Comparison of ENCODE assay signal across 14 cellular contexts in genomic region chr19:38276942-38277517, GRCh38. TPM values are rescaled to one million over a fixed set of nuclear protein-coding genes. Genes with fewer than 3 reads are reported as not detected.
DNase-seq lines count a peak whose midpoint lies in the region; ATAC-seq and TF ChIP-seq lines count a peak whose summit lies in the region.
"Had no signal": no experiment of that assay in that cellular context is flagged by ENCODE, and none has a peak within 500 bp of the region (broad histone marks: within the 10 kb centered on the region; RNA-seq: fewer than 3 reads in every experiment).

No MANE protein-coding gene starts in this region.

- DNase-seq in cardiac muscle cell (ENCODE audit: low read depth in 1 of 2, low spot score in 1 of 2) = no peak
- DNase-seq in Right ventricle myocardium superior = no peak
- no peak for DNase-seq in esophagus squamous epithelium (lab: John Stamatoyannopoulos, UW)
- DNase-seq in progenitor cell of endocrine pancreas (ENCODE audit: low spot score, unreplicated experiment) = no peak
- DNase-seq in upper lobe of left lung = no peak
- DNase-seq in NCI-H1436 treated with DMSO at 0.1 percent for 48 hours (lab: John Stamatoyannopoulos, UW) = no peak
- DNase-seq: activated CD4-positive, alpha-beta T cell treated with anti-CD3 and anti-CD28 coated beads, Interleukin-2, amount 50 U/mL, for 1 hour; COR-L47; GF-D8; NCI-H2107; NCI-H774; T1000 had no signal

- no peak for ATAC-seq in Right ventricle myocardium superior (ENCODE audit: poor library complexity)
- ATAC-seq in upper lobe of left lung (ENCODE audit: low FRiP score in 2 of 2) = no peak
- no peak for ATAC-seq in GM21381 (IDR thresholded peaks at IDR 0.05; ENCODE audit: unreplicated experiment)
- ATAC-seq in GM19397 (IDR thresholded peaks at IDR 0.05; ENCODE audit: unreplicated experiment) = no peak

- H3K36me3 ChIP-seq in cardiac muscle cell (no peaks in the 10 kb centered on the region), esophagus squamous epithelium (peaks cover 0 to 4% (median 0%) of the 10 kb centered on the region in 3 donors), upper lobe of left lung (peaks cover 0 to 5% (median 0%) of the 10 kb centered on the region in 4 donors)

- no peak overlapping the region for H3K4me3 ChIP-seq in cardiac muscle cell
- H3K4me3 ChIP-seq in esophagus squamous epithelium = peak overlapping the region in 1 of 4 donors; percentile 25
- no peak overlapping the region for H3K4me3 ChIP-seq in upper lobe of left lung

- H3K27ac ChIP-seq in cardiac muscle cell (peak overlapping the region; percentile 97), esophagus squamous epithelium (peak overlapping the region; percentile 71 to 85 (median 82)), upper lobe of left lung (peak overlapping the region; percentile 59 to 80 (median 76))

- TF ChIP-seq EP300 in upper lobe of left lung (IDR thresholded peaks at IDR 0.05) = no peak

- H3K27me3 ChIP-seq in cardiac muscle cell = no peaks in the 10 kb centered on the region
- H3K27me3 ChIP-seq in esophagus squamous epithelium = no peaks in the 10 kb centered on the region
- no peaks in the 10 kb centered on the region for H3K27me3 ChIP-seq in upper lobe of left lung

- H3K9me3 Mint-ChIP-seq in progenitor cell of endocrine pancreas (ENCODE audit: low read depth) = no peaks in the 10 kb centered on the region

- H3K36me3 Mint-ChIP-seq in progenitor cell of endocrine pancreas (ENCODE audit: insufficient read depth) = peaks cover 12% of the 10 kb centered on the region

- no peak for TF ChIP-seq POLR2A in esophagus squamous epithelium (IDR thresholded peaks at IDR 0.05)
- TF ChIP-seq POLR2A in upper lobe of left lung (IDR thresholded peaks at IDR 0.05) = no peak

- H3K4me3 Mint-ChIP-seq in progenitor cell of endocrine pancreas (ENCODE audit: low read depth) = no peak overlapping the region

- TF ChIP-seq CTCF in cardiac muscle cell (IDR thresholded peaks at IDR 0.05; ENCODE audit: low read depth, low read length) (no peak), esophagus squamous epithelium (IDR thresholded peaks at IDR 0.05) (no peak), progenitor cell of endocrine pancreas (IDR thresholded peaks at IDR 0.05; ENCODE audit: unreplicated experiment) (no peak), upper lobe of left lung (IDR thresholded peaks at IDR 0.05) (no peak)

- H3K27ac Mint-ChIP-seq in progenitor cell of endocrine pancreas = peak overlapping the region; percentile 94

- intact Hi-C loops in Right ventricle myocardium superior (cut with DNase I) (loop anchor here (5.0 kb wide), 1 partner anchor 40 kb away; the partner anchor contains the start of genes KCNK6 and YIF1B), esophagus squamous epithelium (cut with DNase I) (no loop called here)

- H3K27me3 Mint-ChIP-seq in progenitor cell of endocrine pancreas = no peaks in the 10 kb centered on the region

- H3K4me1 ChIP-seq in cardiac muscle cell (ENCODE audit: low read depth) (peaks cover 34% of the 10 kb centered on the region), esophagus squamous epithelium (peaks cover 16 to 93% (median 37%) of the 10 kb centered on the region in 3 donors), upper lobe of left lung (peaks cover 41 to 70% (median 57%) of the 10 kb centered on the region in 4 donors)

- peaks cover 44% of the 10 kb centered on the region for H3K4me1 Mint-ChIP-seq in progenitor cell of endocrine pancreas (ENCODE audit: low read depth)

- H3K9me3 ChIP-seq in cardiac muscle cell (ENCODE audit: low read depth) (no peaks in the 10 kb centered on the region), esophagus squamous epithelium (no peaks in the 10 kb centered on the region), upper lobe of left lung (no peaks in the 10 kb centered on the region)

- 82 to 90% methylated on average over 7 of the region's 7 CpGs for WGBS in esophagus squamous epithelium, 2 donors
- WGBS in upper lobe of left lung, 2 donors = 83 to 84% methylated on average over 7 of the region's 7 CpGs

RNA-seq across cellular contexts. Expression of gene SPINT2, which starts 12.7 kb away (rescaled TPM):
- total RNA-seq in cardiac muscle cell = 420 and 443 TPM in 2 replicates
- 455 and 606 TPM in 2 replicates for polyA plus RNA-seq in cardiac muscle cell
- total RNA-seq in Right ventricle myocardium superior = 8.7 TPM
- 100 to 1,000 TPM; 345 to 663 (median 433) TPM for total RNA-seq in esophagus squamous epithelium
- 519 and 559 TPM in 2 replicates for total RNA-seq in progenitor cell of endocrine pancreas
- 100 to 1,000 TPM; 192 to 583 (median 317) TPM for total RNA-seq in upper lobe of left lung

RNA-seq across cellular contexts. Expression of gene PPP1R14A, which starts 20.9 kb away (rescaled TPM):
- total RNA-seq in cardiac muscle cell = 6.7 and 12.8 TPM in 2 replicates
- polyA plus RNA-seq in cardiac muscle cell = 23.6 and 56.4 TPM in 2 replicates
- 31.1 TPM for total RNA-seq in Right ventricle myocardium superior
- 100 to 1,000 TPM in 1 of 4 donors, 10 to 100 TPM in 2, 1 to 10 TPM in 1; 1.1 to 101 (median 26.3) TPM for total RNA-seq in esophagus squamous epithelium
- 15.2 and 17.2 TPM in 2 replicates for total RNA-seq in progenitor cell of endocrine pancreas
- total RNA-seq in upper lobe of left lung = 100 to 1,000 TPM in 3 of 6 donors, 10 to 100 TPM in 3; 71.2 to 236 (median 96.2) TPM

RNA-seq across cellular contexts. Expression of gene C19orf33, which starts 27.0 kb away (rescaled TPM):
- total RNA-seq in cardiac muscle cell = 0.49 and 0.77 TPM in 2 replicates
- polyA plus RNA-seq in cardiac muscle cell = 0.87 and 2.7 TPM in 2 replicates
- 5.6 TPM for total RNA-seq in Right ventricle myocardium superior
- total RNA-seq in esophagus squamous epithelium = 100 to 1,000 TPM; 354 to 843 (median 469) TPM
- total RNA-seq in progenitor cell of endocrine pancreas = 3.0 and 3.5 TPM in 2 replicates
- total RNA-seq in upper lobe of left lung = 100 to 1,000 TPM in 4 of 6 donors, 10 to 100 TPM in 2; 65.0 to 251 (median 144) TPM

RNA-seq across cellular contexts. Expression of gene YIF1B, which starts 38.7 kb away (rescaled TPM):
- total RNA-seq in cardiac muscle cell = 61.5 and 90.2 TPM in 2 replicates
- polyA plus RNA-seq in cardiac muscle cell = 129 and 140 TPM in 2 replicates
- 31.3 TPM for total RNA-seq in Right ventricle myocardium superior
- total RNA-seq in esophagus squamous epithelium = 10 to 100 TPM; 24.0 to 42.8 (median 27.3) TPM
- 29.6 and 31.3 TPM in 2 replicates for total RNA-seq in progenitor cell of endocrine pancreas
- 10 to 100 TPM; 15.3 to 45.8 (median 29.8) TPM for total RNA-seq in upper lobe of left lung

RNA-seq across cellular contexts. Expression of gene KCNK6, which starts 42.6 kb away (rescaled TPM):
- total RNA-seq in cardiac muscle cell = 1.5 and 1.8 TPM in 2 replicates
- polyA plus RNA-seq in cardiac muscle cell = 1.5 and 2.4 TPM in 2 replicates
- total RNA-seq in Right ventricle myocardium superior = 4.7 TPM
- 10 to 100 TPM; 13.7 to 27.0 (median 21.6) TPM for total RNA-seq in esophagus squamous epithelium
- 0.43 and 0.53 TPM in 2 replicates for total RNA-seq in progenitor cell of endocrine pancreas
- total RNA-seq in upper lobe of left lung = 10 to 100 TPM in 4 of 6 donors, 1 to 10 TPM in 2; 6.8 to 22.0 (median 12.0) TPM

Comparison
In these comparisons a context has a peak if more than half of its experiments do, and no peak if none do; other contexts are left out.
1. RNA of gene SPINT2, which starts 12.7 kb away (total RNA-seq): 519 to 559 TPM in progenitor cell of endocrine pancreas, 345 to 663 TPM in esophagus squamous epithelium, 420 to 443 TPM in cardiac muscle cell and 192 to 583 TPM in upper lobe of left lung; 8.7 TPM in Right ventricle myocardium superior (single experiment); every median in the first group is over 10 times any median in the second.
2. Peak in every context shown above with its lines, with median percentiles within 50 percentile points of each other: H3K27ac ChIP-seq.